18 cellular contexts compared by ENCODE assay signal in the genomic region with DNA sequence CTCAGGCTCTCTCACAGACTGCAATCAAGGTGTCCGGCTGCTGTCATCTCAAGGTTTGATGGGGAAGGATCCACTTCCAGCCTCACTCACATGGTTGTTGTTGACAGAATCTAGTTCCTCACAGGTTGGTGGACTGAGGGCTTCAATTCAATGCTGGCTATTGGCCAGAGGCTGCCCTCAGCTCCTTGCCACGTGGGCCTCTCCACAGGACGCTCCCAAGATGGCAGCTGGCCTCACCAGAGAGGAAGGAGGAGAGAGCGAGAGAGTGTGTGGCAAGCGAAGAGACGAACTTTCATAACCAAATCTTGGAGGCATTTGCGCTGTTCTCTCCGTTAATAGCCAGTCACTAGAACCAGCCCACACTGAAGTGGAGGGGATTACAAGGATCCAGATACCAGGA. TPM values are rescaled to one million over a fixed set of nuclear protein-coding genes. Genes with fewer than 3 reads are reported as not detected.
A peak's percentile ranks its signal among the peaks of the same experiment; 100 is the strongest.
DNase-seq lines count a peak whose midpoint lies in the region; ATAC-seq, FAIRE-seq and TF ChIP-seq lines count a peak whose summit lies in the region.
"Had no signal": no experiment of that assay in that cellular context is flagged by ENCODE, and none has a peak within 500 bp of the region (broad histone marks: within the 10 kb centered on the region; RNA-seq: fewer than 3 reads in every experiment).

No MANE protein-coding gene starts in this region.

- H3K9me3 ChIP-seq in HepG2 (ENCODE audit: low read length) (no peaks in the 10 kb centered on the region), right lobe of liver (no peaks in the 10 kb centered on the region)
- H3K9me3 ChIP-seq: A549, BLaER1 had no signal

- DNase-seq in HepG2 (ENCODE audit: low spot score), result no peak
- DNase-seq in right lobe of liver, result no peak
- DNase-seq in memory B cell (ENCODE audit: low spot score in 2 of 2), result no peak
- DNase-seq in progenitor cell of endocrine pancreas (ENCODE audit: low spot score, unreplicated experiment), result no peak
- DNase-seq in SW480 (ENCODE audit: low spot score), result no peak
- no peak for DNase-seq in midbrain (lab: John Stamatoyannopoulos, UW)
- DNase-seq in nucleus accumbens (lab: John Stamatoyannopoulos, UW), result no peak
- DNase-seq: CD4-positive, alpha-beta memory T cell; DMS153; DMS79; GDM1; HCEC 1CT had no signal

- H3K9ac ChIP-seq in HepG2 (ENCODE audit: insufficient read depth, low read depth, low read length), result no peak overlapping the region
- H3K9ac ChIP-seq: BLaER1 had no signal

- H3K27ac ChIP-seq in HepG2 (ENCODE audit: extremely low read length, insufficient read depth, low read length), result no peak overlapping the region
- no peak overlapping the region for H3K27ac ChIP-seq in right lobe of liver
- H3K27ac ChIP-seq: 22Rv1, A549, BLaER1, HL-60 had no signal

- no peaks in the 10 kb centered on the region for H3K79me2 ChIP-seq in HepG2 (ENCODE audit: insufficient read depth, low read length)

- no peaks in the 10 kb centered on the region for H4K20me1 ChIP-seq in HepG2 (ENCODE audit: insufficient read depth, low read length)
- H4K20me1 ChIP-seq: BLaER1 had no signal

- H3K36me3 Mint-ChIP-seq in memory B cell, result peaks cover 2% of the 10 kb centered on the region
- no peaks in the 10 kb centered on the region for H3K36me3 Mint-ChIP-seq in progenitor cell of endocrine pancreas (ENCODE audit: insufficient read depth)
- H3K36me3 Mint-ChIP-seq: CD14-positive monocyte; CD4-positive, alpha-beta memory T cell had no signal

- H3K4me3 ChIP-seq in HepG2 (replicated peaks in 1 of 3; ENCODE audit: insufficient read depth in 1 of 3, low read depth in 2 of 3, low read length in 3 of 3) (peak overlapping the region in 1 of 3 experiments; percentile 39; a peak in 1 of 6 replicates), right lobe of liver (no peak overlapping the region)
- H3K4me3 ChIP-seq: A549, BLaER1 had no signal

- TF ChIP-seq POLR2A in HepG2 (IDR thresholded peaks at IDR 0.05; ENCODE audit: insufficient read depth in 1 of 2, low read depth in 2 of 2, low read length in 2 of 2) (no peak), right lobe of liver (IDR thresholded peaks at IDR 0.05) (no peak)

- peaks cover 3% of the 10 kb centered on the region for H3K27me3 Mint-ChIP-seq in memory B cell
- peaks cover 38% of the 10 kb centered on the region for H3K27me3 Mint-ChIP-seq in progenitor cell of endocrine pancreas

- no peak for FAIRE-seq in HepG2 (lab: Jason Lieb, UNC)
- FAIRE-seq: A549, HTR-8/SVneo had no signal

- POLR2A ChIA-PET in HepG2 (lab: Yijun Ruan, JAX), result no interaction called here

- TF ChIP-seq RAD21 in HepG2 (CRISPR knock-in tag; IDR thresholded peaks at IDR 0.05), result no peak

- ATAC-seq in HepG2 (no peak), right lobe of liver (no peak), memory B cell (ENCODE audit: low read depth) (no peak)
- ATAC-seq: A549 had no signal

- H3K27me3 ChIP-seq in HepG2 (ENCODE audit: control insufficient read depth in 1 of 2, insufficient read depth in 2 of 2, low read length in 2 of 2), result peaks cover 2 to 48% of the 10 kb centered on the region in 2 experiments; a peak in 3 of 5 replicates
- H3K27me3 ChIP-seq in right lobe of liver, result no peaks in the 10 kb centered on the region
- H3K27me3 ChIP-seq: BLaER1 had no signal

- H3K27ac Mint-ChIP-seq in memory B cell, result peak overlapping the region; percentile 4
- peak overlapping the region; percentile 81 for H3K27ac Mint-ChIP-seq in progenitor cell of endocrine pancreas

- TF ChIP-seq EP300 in HepG2 (IDR thresholded peaks at IDR 0.05; ENCODE audit: low read depth in 2 of 2, low read length in 2 of 2), result no peak
- TF ChIP-seq EP300 in HepG2 (CRISPR knock-in tag; IDR thresholded peaks at IDR 0.05; ENCODE audit: borderline replicate concordance), result no peak

- no peaks in the 10 kb centered on the region for H3K36me3 ChIP-seq in HepG2 (replicated peaks in 1 of 2; ENCODE audit: control insufficient read depth in 1 of 2, insufficient read depth in 2 of 2, low read length in 2 of 2)
- H3K36me3 ChIP-seq in right lobe of liver, result no peaks in the 10 kb centered on the region
- H3K36me3 ChIP-seq: BLaER1 had no signal

- TF ChIP-seq CTCF in HepG2 (CRISPR knock-in tag; IDR thresholded peaks at IDR 0.05) (no peak), right lobe of liver (IDR thresholded peaks at IDR 0.05) (no peak), progenitor cell of endocrine pancreas (IDR thresholded peaks at IDR 0.05; ENCODE audit: unreplicated experiment) (no peak)

- H3K4me1 Mint-ChIP-seq in memory B cell, result peaks cover 3% of the 10 kb centered on the region
- no peaks in the 10 kb centered on the region for H3K4me1 Mint-ChIP-seq in progenitor cell of endocrine pancreas (ENCODE audit: low read depth)

- CTCF ChIA-PET in HepG2 (lab: Yijun Ruan, JAX; ENCODE audit: low intra/inter-chr PET ratio, low total read pairs), result no interaction called here

- 78% methylated on average over 7 of the region's 8 CpGs for WGBS in HepG2 (ENCODE audit: low lambda C conversion rate)
- 85% methylated on average over 4 of the region's 8 CpGs for WGBS in right lobe of liver (ENCODE audit: insufficient coverage, low coverage, low lambda C conversion rate, missing lambda C conversion rate)

- no peak overlapping the region for H3K4me3 Mint-ChIP-seq in memory B cell
- no peak overlapping the region for H3K4me3 Mint-ChIP-seq in progenitor cell of endocrine pancreas (ENCODE audit: low read depth)
- H3K4me3 Mint-ChIP-seq: CD14-positive monocyte; CD4-positive, alpha-beta memory T cell had no signal

- no TSS peak for BruUV-seq in HepG2 (replicated peaks; lab: Mats Ljungman, UMichigan)

- in situ Hi-C loops in HepG2 (cut with HindIII; ENCODE audit: extremely low pct_ligation_motif_present, low pct_unique_long_range_greater_than_20kb), result no loop called here

- H3K4me2 ChIP-seq in HepG2 (ENCODE audit: low read depth, low read length), result 0 out of 2 replicates have a peak overlapping the region, but pooled peaks have one; percentile 44
- H3K4me2 ChIP-seq: A549, BLaER1 had no signal

- no peak overlapping the region for H2AFZ ChIP-seq in HepG2 (ENCODE audit: low read length)

- H3K4me1 ChIP-seq in HepG2 (ENCODE audit: insufficient read depth, low read length), result 0 out of 2 replicates have a peak, but pooled peaks cover 7% of the 10 kb centered on the region
- no peaks in the 10 kb centered on the region for H3K4me1 ChIP-seq in right lobe of liver
- H3K4me1 ChIP-seq: A549 had no signal

- intact Hi-C loops in HepG2 (cut with micrococcal nuclease; ENCODE audit: unreplicated experiment) (no loop called here), right lobe of liver (cut with DNase I) (no loop called here)

- H3K9me3 Mint-ChIP-seq in memory B cell (peaks cover 2% of the 10 kb centered on the region), progenitor cell of endocrine pancreas (ENCODE audit: low read depth) (no peaks in the 10 kb centered on the region)

TF ChIP-seq in HepG2, 621 proteins besides CTCF, POLR2A, EP300 and RAD21:
- TF ChIP-seq ZNF512 (CRISPR knock-in tag; IDR thresholded peaks at IDR 0.05) (no peak), ZNF543 (CRISPR knock-in tag; IDR thresholded peaks at IDR 0.05) (peak; percentile 99)

RNA-seq across cellular contexts. Expression of gene DNMT3A, which starts 13.5 kb away (rescaled TPM):
- 29.1 and 39.4 TPM in 2 replicates for total RNA-seq in HepG2 (2016; rRNA removed; fragmentation: Illumina TruSeq; extraction: Trizol)
- 5.8 and 6.2 TPM in 2 replicates for total RNA-seq in HepG2 (2016; cell fraction: cytosol; rRNA removed; fragmentation: Illumina TruSeq; extraction: Trizol; ENCODE audit: low read depth)
- total RNA-seq in HepG2 (2016; cell fraction: insoluble cytoplasmic fraction; rRNA removed; fragmentation: Illumina TruSeq; extraction: Trizol), result 31.7 and 35.2 TPM in 2 replicates
- total RNA-seq in HepG2 (2016; cell fraction: membrane; rRNA removed; fragmentation: Illumina TruSeq; extraction: Trizol), result 15.9 and 18.0 TPM in 2 replicates
- total RNA-seq in HepG2 (2016; cell fraction: nucleus; rRNA removed; fragmentation: Illumina TruSeq; extraction: Trizol), result 35.9 and 36.0 TPM in 2 replicates
- polyA plus RNA-seq in HepG2 (2011; rRNA removed), result 14.7 and 16.4 TPM in 2 replicates
- 10.1 and 10.9 TPM in 2 replicates for polyA plus RNA-seq in HepG2 (2011; cell fraction: cytosol; rRNA removed)
- 45.7 and 53.5 TPM in 2 replicates for polyA plus RNA-seq in HepG2 (2011; cell fraction: nucleus; rRNA removed)
- polyA plus RNA-seq in HepG2 (2012), result 25.9 and 28.5 TPM in 2 replicates
- polyA plus RNA-seq in HepG2 (2016; cell fraction: cytosol; fragmentation: Illumina TruSeq; extraction: Trizol; ENCODE audit: low read depth), result 4.3 and 5.0 TPM in 2 replicates
- 43.9 and 48.4 TPM in 2 replicates for polyA plus RNA-seq in HepG2 (2016; cell fraction: insoluble cytoplasmic fraction; fragmentation: Illumina TruSeq; extraction: Trizol; ENCODE audit: low read depth)
- 10.6 and 11.7 TPM in 2 replicates for polyA plus RNA-seq in HepG2 (2016; cell fraction: membrane; fragmentation: Illumina TruSeq; extraction: Trizol; ENCODE audit: low read depth)
- polyA plus RNA-seq in HepG2 (2016; cell fraction: nucleus; fragmentation: Illumina TruSeq; extraction: Trizol; ENCODE audit: insufficient read depth, low read depth), result 105 and 111 TPM in 2 replicates
- polyA minus RNA-seq in HepG2 (2011; rRNA and poly(A)+ RNA removed; ENCODE audit: low replicate concordance), result 11.0 and 59.1 TPM in 2 replicates
- polyA minus RNA-seq in HepG2 (2011; cell fraction: cytosol; rRNA and poly(A)+ RNA removed), result 17.0 and 17.9 TPM in 2 replicates
- 33.1 and 38.8 TPM in 2 replicates for polyA minus RNA-seq in HepG2 (2011; cell fraction: nucleus; rRNA and poly(A)+ RNA removed)
- 10 to 100 TPM in 3 of 6 experiments, 1 to 10 TPM in 3; 4.9 to 13.3 (median 9.3) TPM for total RNA-seq in right lobe of liver
- total RNA-seq in progenitor cell of endocrine pancreas, result 166 and 168 TPM in 2 replicates
